2 cellular contexts compared by ENCODE assay signal in genomic region chr22:24791362-24791761, GRCh38.
TF ChIP-seq lines count a peak whose summit lies in the region.

No MANE protein-coding gene starts in this region.

TF ChIP-seq in HEK293, 187 proteins besides CTCF, POLR2A, EP300 and RAD21:
- TF ChIP-seq PRDM1 (tag by site-specific recombination; IDR thresholded peaks at IDR 0.05) (peak; percentile 41; the same call in 1 of the 2 replicates), ZSCAN5A (tag by site-specific recombination; IDR thresholded peaks at IDR 0.05) (no peak)

TF ChIP-seq in K562, 482 proteins besides CTCF, POLR2A, EP300 and RAD21:
- TF ChIP-seq, protein P1, sequence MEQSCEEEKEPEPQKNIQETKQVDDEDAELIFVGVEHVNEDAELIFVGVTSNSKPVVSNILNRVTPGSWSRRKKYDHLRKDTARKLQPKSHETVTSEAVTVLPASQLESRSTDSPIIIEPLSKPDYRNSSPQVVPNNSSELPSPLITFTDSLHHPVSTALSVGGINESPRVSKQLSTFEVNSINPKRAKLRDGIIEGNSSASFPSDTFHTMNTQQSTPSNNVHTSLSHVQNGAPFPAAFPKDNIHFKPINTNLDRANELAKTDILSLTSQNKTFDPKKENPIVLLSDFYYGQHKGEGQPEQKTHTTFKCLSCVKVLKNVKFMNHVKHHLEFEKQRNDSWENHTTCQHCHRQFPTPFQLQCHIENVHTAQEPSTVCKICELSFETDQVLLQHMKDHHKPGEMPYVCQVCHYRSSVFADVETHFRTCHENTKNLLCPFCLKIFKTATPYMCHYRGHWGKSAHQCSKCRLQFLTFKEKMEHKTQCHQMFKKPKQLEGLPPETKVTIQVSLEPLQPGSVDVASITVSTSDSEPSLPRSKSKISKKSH (CRISPR knock-in tag; IDR thresholded peaks at IDR 0.05), result no peak
- TF ChIP-seq RBM25 (IDR thresholded peaks at IDR 0.05; ENCODE audit: low read depth, low read length, severe bottlenecking), result peak; percentile 95
- TF ChIP-seq HNRNPL (IDR thresholded peaks at IDR 0.05; ENCODE audit: low read depth, low read length), result no peak
- TF ChIP-seq U2AF1 (optimal IDR thresholded peaks at IDR 0.05; ENCODE audit: low read depth, low read length), result no peak
- 0 out of 4 replicates have a peak, but pooled peaks of 1 of the 2 experiments have one; percentile 37 for TF ChIP-seq KDM1A (IDR thresholded peaks at IDR 0.05)
- 0 out of 2 replicates have a peak, but pooled peaks have one; percentile 33 for TF ChIP-seq ADNP (tag; IDR thresholded peaks at IDR 0.05)
- TF ChIP-seq MED1 (CRISPR knock-in tag; IDR thresholded peaks at IDR 0.05; ENCODE audit: borderline replicate concordance), result no peak
- TF ChIP-seq, protein P2, sequence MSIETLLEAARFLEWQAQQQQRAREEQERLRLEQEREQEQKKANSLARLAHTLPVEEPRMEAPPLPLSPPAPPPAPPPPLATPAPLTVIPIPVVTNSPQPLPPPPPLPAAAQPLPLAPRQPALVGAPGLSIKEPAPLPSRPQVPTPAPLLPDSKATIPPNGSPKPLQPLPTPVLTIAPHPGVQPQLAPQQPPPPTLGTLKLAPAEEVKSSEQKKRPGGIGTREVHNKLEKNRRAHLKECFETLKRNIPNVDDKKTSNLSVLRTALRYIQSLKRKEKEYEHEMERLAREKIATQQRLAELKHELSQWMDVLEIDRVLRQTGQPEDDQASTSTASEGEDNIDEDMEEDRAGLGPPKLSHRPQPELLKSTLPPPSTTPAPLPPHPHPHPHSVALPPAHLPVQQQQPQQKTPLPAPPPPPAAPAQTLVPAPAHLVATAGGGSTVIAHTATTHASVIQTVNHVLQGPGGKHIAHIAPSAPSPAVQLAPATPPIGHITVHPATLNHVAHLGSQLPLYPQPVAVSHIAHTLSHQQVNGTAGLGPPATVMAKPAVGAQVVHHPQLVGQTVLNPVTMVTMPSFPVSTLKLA (conservative IDR thresholded peaks at IDR 0.05), result no peak
- TF ChIP-seq ESRRA (IDR thresholded peaks at IDR 0.05; ENCODE audit: borderline replicate concordance, low read depth), result peak; percentile 56; the same call in 1 of the 2 replicates
- no peak for TF ChIP-seq KLF10 (CRISPR knock-in tag; IDR thresholded peaks at IDR 0.05)
- TF ChIP-seq BCOR (IDR thresholded peaks at IDR 0.05), result peak; percentile 64; the same call in 1 of the 2 replicates
- TF ChIP-seq SIRT6 (IDR thresholded peaks at IDR 0.05; ENCODE audit: low read depth, low read length), result no peak
